Comparison of ENCODE assay signal across 20 cellular contexts in genomic region chr18:69894467-69894866, GRCh38. TPM values are rescaled to one million over a fixed set of nuclear protein-coding genes. Genes with fewer than 3 reads are reported as not detected.
A peak's percentile ranks its signal among the peaks of the same experiment; 100 is the strongest.
DNase-seq lines count a peak whose midpoint lies in the region; ATAC-seq lines count a peak whose summit lies in the region.
"Had no signal": no experiment of that assay in that cellular context is flagged by ENCODE, and none has a peak within 500 bp of the region (broad histone marks: within the 10 kb centered on the region; RNA-seq: fewer than 3 reads in every experiment).

No MANE protein-coding gene starts in this region.

- ATAC-seq in T-helper 17 cell (no peak), HG02571 (IDR thresholded peaks at IDR 0.05; ENCODE audit: unreplicated experiment) (no peak)
- no peak for ATAC-seq in activated naive CD8-positive, alpha-beta T cell treated with anti-CD3 and anti-CD28 coated beads, Interleukin-2, amount 10 ng/mL, durations not matched to agents 7 days and 5 days (ENCODE audit: low read depth)
- no peak for ATAC-seq in natural killer cell treated with Interleukin-12 subunit alpha and Interleukin-12 subunit beta and Interleukin-15 and Interleukin-18, amount 100 ng/mL, for 72 hours
- ATAC-seq: Right ventricle myocardium inferior had no signal

- H3K9me3 ChIP-seq in T-helper 17 cell (ENCODE audit: control insufficient read depth, low read length, poor library complexity, severe bottlenecking), result no peaks in the 10 kb centered on the region
- H3K9me3 ChIP-seq: BLaER1, HAP-1 had no signal

- peaks cover 82% of the 10 kb centered on the region for H3K4me1 Mint-ChIP-seq in activated naive CD4-positive, alpha-beta T cell treated with anti-CD3 and anti-CD28 coated beads, Interleukin-2, amount 50 U/mL, for 24 hours
- peaks cover 55% of the 10 kb centered on the region for H3K4me1 Mint-ChIP-seq in T-helper 17 cell
- peaks cover 51% of the 10 kb centered on the region for H3K4me1 Mint-ChIP-seq in activated naive CD8-positive, alpha-beta T cell treated with anti-CD3 and anti-CD28 coated beads, Interleukin-2, amount 10 ng/mL, durations not matched to agents 7 days and 5 days
- peaks cover 72 to 86% of the 10 kb centered on the region in 2 donors for H3K4me1 Mint-ChIP-seq in natural killer cell treated with Interleukin-12 subunit alpha and Interleukin-12 subunit beta and Interleukin-15 and Interleukin-18, amount 100 ng/mL, for 72 hours (ENCODE audit: low read depth in 2 of 2)

- peaks cover 39% of the 10 kb centered on the region for H3K36me3 Mint-ChIP-seq in activated naive CD4-positive, alpha-beta T cell treated with anti-CD3 and anti-CD28 coated beads, Interleukin-2, amount 50 U/mL, for 24 hours
- H3K36me3 Mint-ChIP-seq in T-helper 17 cell (ENCODE audit: low read depth), result peaks cover 15% of the 10 kb centered on the region
- H3K36me3 Mint-ChIP-seq in activated naive CD8-positive, alpha-beta T cell treated with anti-CD3 and anti-CD28 coated beads, Interleukin-2, amount 10 ng/mL, durations not matched to agents 7 days and 5 days, result peaks cover 58% of the 10 kb centered on the region
- peaks cover 44% of the 10 kb centered on the region for H3K36me3 Mint-ChIP-seq in natural killer cell treated with Interleukin-12 subunit alpha and Interleukin-12 subunit beta and Interleukin-15 and Interleukin-18, amount 100 ng/mL, for 72 hours

- no peak overlapping the region for H3K4me3 Mint-ChIP-seq in activated naive CD4-positive, alpha-beta T cell treated with anti-CD3 and anti-CD28 coated beads, Interleukin-2, amount 50 U/mL, for 24 hours
- H3K4me3 Mint-ChIP-seq in T-helper 17 cell, result no peak overlapping the region
- no peak overlapping the region for H3K4me3 Mint-ChIP-seq in activated naive CD8-positive, alpha-beta T cell treated with anti-CD3 and anti-CD28 coated beads, Interleukin-2, amount 10 ng/mL, durations not matched to agents 7 days and 5 days
- peak overlapping the region; percentile 90 for H3K4me3 Mint-ChIP-seq in natural killer cell treated with Interleukin-12 subunit alpha and Interleukin-12 subunit beta and Interleukin-15 and Interleukin-18, amount 100 ng/mL, for 72 hours

- peaks cover 12% of the 10 kb centered on the region for H3K9me3 Mint-ChIP-seq in activated naive CD4-positive, alpha-beta T cell treated with anti-CD3 and anti-CD28 coated beads, Interleukin-2, amount 50 U/mL, for 24 hours
- H3K9me3 Mint-ChIP-seq in activated naive CD8-positive, alpha-beta T cell treated with anti-CD3 and anti-CD28 coated beads, Interleukin-2, amount 10 ng/mL, durations not matched to agents 7 days and 5 days, result peaks cover 14% of the 10 kb centered on the region
- H3K9me3 Mint-ChIP-seq in natural killer cell treated with Interleukin-12 subunit alpha and Interleukin-12 subunit beta and Interleukin-15 and Interleukin-18, amount 100 ng/mL, for 72 hours, result peaks cover 12% of the 10 kb centered on the region

- POLR2A ChIA-PET in activated naive CD8-positive, alpha-beta T cell treated with anti-CD3 and anti-CD28 coated beads, Interleukin-2, amount 10 ng/mL, durations not matched to agents 7 days and 5 days (lab: Charles Lee), result no interaction called here

- peak overlapping the region; percentile 48 for H3K27ac Mint-ChIP-seq in activated naive CD4-positive, alpha-beta T cell treated with anti-CD3 and anti-CD28 coated beads, Interleukin-2, amount 50 U/mL, for 24 hours
- peak overlapping the region; percentile 5 for H3K27ac Mint-ChIP-seq in T-helper 17 cell
- H3K27ac Mint-ChIP-seq in activated naive CD8-positive, alpha-beta T cell treated with anti-CD3 and anti-CD28 coated beads, Interleukin-2, amount 10 ng/mL, durations not matched to agents 7 days and 5 days, result peak overlapping the region; percentile 10
- peak overlapping the region; percentile 96 to 97 for H3K27ac Mint-ChIP-seq in natural killer cell treated with Interleukin-12 subunit alpha and Interleukin-12 subunit beta and Interleukin-15 and Interleukin-18, amount 100 ng/mL, for 72 hours

- no peak for DNase-seq in activated naive CD4-positive, alpha-beta T cell treated with anti-CD3 and anti-CD28 coated beads, Interleukin-2, amount 50 U/mL, for 16 hours
- DNase-seq in T-helper 17 cell, result no peak
- no peak for DNase-seq in activated naive CD8-positive, alpha-beta T cell treated with anti-CD3 and anti-CD28 coated beads, Interleukin-2, amount 10 ng/mL, durations not matched to agents 7 days and 5 days
- no peak for DNase-seq in natural killer cell treated with Interleukin-12 subunit alpha and Interleukin-12 subunit beta and Interleukin-15 and Interleukin-18, amount 100 ng/mL, for 72 hours (ENCODE audit: low spot score)
- no peak for DNase-seq in amniotic stem cell (lab: John Stamatoyannopoulos, UW)
- no peak for DNase-seq in NK-92 (lab: John Stamatoyannopoulos, UW; ENCODE audit: unreplicated experiment)
- DNase-seq: DMS 273 treated with DMSO at 0.1 percent for 48 hours; DND-41; GM23248; NCI-H1092 treated with DMSO at 0.1 percent for 48 hours; NCI-H146; NCI-H2081 treated with DMSO at 0.1 percent for 48 hours; NCI-H446 treated with DMSO at 0.1 percent for 48 hours; NCI-H69; NK-92 treated with Interleukin-12 subunit alpha and Interleukin-12 subunit beta, amount 100 ng/mL, for 24 hours had no signal

- H3K27me3 Mint-ChIP-seq in activated naive CD4-positive, alpha-beta T cell treated with anti-CD3 and anti-CD28 coated beads, Interleukin-2, amount 50 U/mL, for 24 hours, result no peaks in the 10 kb centered on the region
- no peaks in the 10 kb centered on the region for H3K27me3 Mint-ChIP-seq in T-helper 17 cell
- no peaks in the 10 kb centered on the region for H3K27me3 Mint-ChIP-seq in activated naive CD8-positive, alpha-beta T cell treated with anti-CD3 and anti-CD28 coated beads, Interleukin-2, amount 10 ng/mL, durations not matched to agents 7 days and 5 days
- no peaks in the 10 kb centered on the region for H3K27me3 Mint-ChIP-seq in natural killer cell treated with Interleukin-12 subunit alpha and Interleukin-12 subunit beta and Interleukin-15 and Interleukin-18, amount 100 ng/mL, for 72 hours

RNA-seq across cellular contexts. Expression of gene CD226, which starts 53.2 kb away (rescaled TPM):
- 100 to 1,000 TPM; 106 to 128 TPM for total RNA-seq in T-helper 17 cell
- total RNA-seq in activated naive CD8-positive, alpha-beta T cell treated with anti-CD3 and anti-CD28 coated beads, Interleukin-2, amount 10 ng/mL, durations not matched to agents 7 days and 5 days, result 10 to 100 TPM; 46.4 to 50.9 TPM
- 100 to 1,000 TPM; 153 to 181 TPM for total RNA-seq in natural killer cell treated with Interleukin-12 subunit alpha and Interleukin-12 subunit beta and Interleukin-15 and Interleukin-18, amount 100 ng/mL, for 72 hours

Comparison
In these comparisons a context has a peak if more than half of its experiments do, and no peak if none do; other contexts are left out.
1. H3K27ac Mint-ChIP-seq: peak in every context shown above with its lines; median percentile 96 in natural killer cell treated with Interleukin-12 subunit alpha and Interleukin-12 subunit beta and Interleukin-15 and Interleukin-18, amount 100 ng/mL, for 72 hours; 48 in activated naive CD4-positive, alpha-beta T cell treated with anti-CD3 and anti-CD28 coated beads, Interleukin-2, amount 50 U/mL, for 24 hours; 10 in activated naive CD8-positive, alpha-beta T cell treated with anti-CD3 and anti-CD28 coated beads, Interleukin-2, amount 10 ng/mL, durations not matched to agents 7 days and 5 days; 5 in T-helper 17 cell.